In the genomic region with DNA sequence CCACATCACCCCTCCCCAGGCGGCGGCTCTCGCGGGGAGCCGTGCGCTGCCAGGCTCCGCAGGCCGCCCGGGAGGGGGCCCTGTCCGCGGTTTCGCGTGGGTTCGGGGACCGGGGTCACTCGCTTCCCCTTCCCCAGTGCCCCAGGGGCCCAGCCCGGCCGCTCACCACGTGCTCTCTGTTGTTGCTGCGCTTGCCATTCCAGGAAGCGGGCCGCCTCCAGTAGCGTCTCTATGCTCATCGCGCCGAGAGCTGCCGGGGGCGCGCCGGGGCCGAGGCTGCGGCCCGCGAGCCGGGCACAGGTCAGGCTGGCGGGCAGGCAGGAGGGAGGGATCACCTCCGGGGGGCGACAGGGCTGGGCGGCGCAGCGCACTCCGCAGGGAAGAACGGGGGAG, we compare ENCODE assay signal across 8 cellular contexts. TPM values are rescaled to one million over a fixed set of nuclear protein-coding genes. Genes with fewer than 3 reads are reported as not detected.
DNase-seq lines count a peak whose midpoint lies in the region; ATAC-seq and TF ChIP-seq lines count a peak whose summit lies in the region.

No MANE protein-coding gene starts in this region.

- TF ChIP-seq EP300 in gastroesophageal sphincter (IDR thresholded peaks at IDR 0.05): no peak

- peak; percentile 27 for DNase-seq in NCI-H510A (lab: John Stamatoyannopoulos, UW)
- no peak for DNase-seq in NCI-H510A treated with DMSO at 0.1 percent for 48 hours (lab: John Stamatoyannopoulos, UW)
- DNase-seq in activated effector memory CD4-positive, alpha-beta T cell treated with anti-CD3 and anti-CD28 coated beads, Interleukin-2, amount 50 U/mL, for 16 hours: peak; percentile 87
- no peak for DNase-seq in GM10248 (ENCODE audit: extremely low spot score)

- H3K4me3 ChIP-seq in gastroesophageal sphincter (peak overlapping the region; percentile 89 to 100), parathyroid adenoma (ENCODE audit: low read depth, low read length) (peak overlapping the region; percentile 94)

- POLR2A ChIA-PET in GM10248 (lab: Yijun Ruan, JAX): no interaction called here

- ATAC-seq in gastroesophageal sphincter: no peak
- ATAC-seq in GM19351 (IDR thresholded peaks at IDR 0.05; ENCODE audit: unreplicated experiment): no peak

- TF ChIP-seq CTCF in gastroesophageal sphincter (IDR thresholded peaks at IDR 0.05) (peak in 1 of 4 experiments; percentile 8), parathyroid adenoma (IDR thresholded peaks at IDR 0.05) (no peak), GM10248 (IDR thresholded peaks at IDR 0.05; ENCODE audit: control extremely low read depth, extremely low read depth, low read depth, missing control alignments) (no peak)

- H3K27ac ChIP-seq in gastroesophageal sphincter (peak overlapping the region; percentile 97 to 100 (median 100)), parathyroid adenoma (peak overlapping the region; percentile 96)

- peak overlapping the region; percentile 97 for H3K9ac ChIP-seq in parathyroid adenoma

- H2AFZ ChIP-seq in parathyroid adenoma: peak overlapping the region; percentile 86

- no peak for TF ChIP-seq POLR2A in gastroesophageal sphincter (IDR thresholded peaks at IDR 0.05)

- H3K79me2 ChIP-seq in parathyroid adenoma: peaks cover 3% of the 10 kb centered on the region

- peak overlapping the region; percentile 74 for H3K4me2 ChIP-seq in parathyroid adenoma (ENCODE audit: low read length)

- H3K4me1 ChIP-seq in gastroesophageal sphincter (peaks cover 0 to 74% (median 57%) of the 10 kb centered on the region in 3 donors), parathyroid adenoma (peaks cover 25% of the 10 kb centered on the region)

- no peaks in the 10 kb centered on the region for H3K36me3 ChIP-seq in gastroesophageal sphincter
- no peaks in the 10 kb centered on the region for H3K36me3 ChIP-seq in parathyroid adenoma (ENCODE audit: control insufficient read depth, insufficient read depth, low read length)

- WGBS in gastroesophageal sphincter (ENCODE audit: low coverage in 1 of 2), 2 donors: 3% methylated on average over 14 of the region's 43 CpGs; no CpG with 5 or more reads in 1 of the 2 donors

- no peaks in the 10 kb centered on the region for H3K9me3 ChIP-seq in gastroesophageal sphincter
- H3K9me3 ChIP-seq in parathyroid adenoma (ENCODE audit: control insufficient read depth, low read length): no peaks in the 10 kb centered on the region

- no peaks in the 10 kb centered on the region for H3K27me3 ChIP-seq in gastroesophageal sphincter
- H3K27me3 ChIP-seq in parathyroid adenoma (ENCODE audit: control insufficient read depth, insufficient read depth, low read length): no peaks in the 10 kb centered on the region

- CTCF ChIA-PET in GM10248 (lab: Yijun Ruan, JAX): interaction anchor here (6.9 to 11.6 kb wide), 2 partner anchors 16 to 18 kb away, joined by 37 to 75 read pairs; no protein-coding TSS in a partner anchor

TF ChIP-seq in PFSK-1, 5 proteins besides CTCF, POLR2A, EP300 and RAD21:
- TF ChIP-seq, protein P1, sequence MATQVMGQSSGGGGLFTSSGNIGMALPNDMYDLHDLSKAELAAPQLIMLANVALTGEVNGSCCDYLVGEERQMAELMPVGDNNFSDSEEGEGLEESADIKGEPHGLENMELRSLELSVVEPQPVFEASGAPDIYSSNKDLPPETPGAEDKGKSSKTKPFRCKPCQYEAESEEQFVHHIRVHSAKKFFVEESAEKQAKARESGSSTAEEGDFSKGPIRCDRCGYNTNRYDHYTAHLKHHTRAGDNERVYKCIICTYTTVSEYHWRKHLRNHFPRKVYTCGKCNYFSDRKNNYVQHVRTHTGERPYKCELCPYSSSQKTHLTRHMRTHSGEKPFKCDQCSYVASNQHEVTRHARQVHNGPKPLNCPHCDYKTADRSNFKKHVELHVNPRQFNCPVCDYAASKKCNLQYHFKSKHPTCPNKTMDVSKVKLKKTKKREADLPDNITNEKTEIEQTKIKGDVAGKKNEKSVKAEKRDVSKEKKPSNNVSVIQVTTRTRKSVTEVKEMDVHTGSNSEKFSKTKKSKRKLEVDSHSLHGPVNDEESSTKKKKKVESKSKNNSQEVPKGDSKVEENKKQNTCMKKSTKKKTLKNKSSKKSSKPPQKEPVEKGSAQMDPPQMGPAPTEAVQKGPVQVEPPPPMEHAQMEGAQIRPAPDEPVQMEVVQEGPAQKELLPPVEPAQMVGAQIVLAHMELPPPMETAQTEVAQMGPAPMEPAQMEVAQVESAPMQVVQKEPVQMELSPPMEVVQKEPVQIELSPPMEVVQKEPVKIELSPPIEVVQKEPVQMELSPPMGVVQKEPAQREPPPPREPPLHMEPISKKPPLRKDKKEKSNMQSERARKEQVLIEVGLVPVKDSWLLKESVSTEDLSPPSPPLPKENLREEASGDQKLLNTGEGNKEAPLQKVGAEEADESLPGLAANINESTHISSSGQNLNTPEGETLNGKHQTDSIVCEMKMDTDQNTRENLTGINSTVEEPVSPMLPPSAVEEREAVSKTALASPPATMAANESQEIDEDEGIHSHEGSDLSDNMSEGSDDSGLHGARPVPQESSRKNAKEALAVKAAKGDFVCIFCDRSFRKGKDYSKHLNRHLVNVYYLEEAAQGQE (IDR thresholded peaks at IDR 0.05; ENCODE audit: insufficient read depth in 1 of 2, low read depth in 2 of 2, low read length in 2 of 2): no peak
- TF ChIP-seq SIN3A (IDR thresholded peaks at IDR 0.05; ENCODE audit: borderline replicate concordance, insufficient read depth, low read length) (peak; percentile 93; the same call in 1 of the 2 replicates), TAF1 (IDR thresholded peaks at IDR 0.05; ENCODE audit: borderline replicate concordance, insufficient read depth, low read length) (no peak), FOXP2 (optimal IDR thresholded peaks at IDR 0.05; ENCODE audit: borderline replicate concordance, extremely low read depth, extremely low read length, insufficient read depth) (no peak), POLR2AphosphoS5 (IDR thresholded peaks at IDR 0.05; ENCODE audit: low read depth, low read length) (no peak)

RNA-seq across cellular contexts. Expression of gene MNT, which starts 0.4 kb away (rescaled TPM):
- 34.8 TPM for polyA plus RNA-seq in PFSK-1 (2012; ENCODE audit: insufficient read length, low read depth)
- 10 to 100 TPM; 11.8 to 12.7 (median 12.3) TPM for total RNA-seq in gastroesophageal sphincter

Comparison
In these comparisons a context has a peak if more than half of its experiments do, and no peak if none do; other contexts are left out.
1. DNase-seq: peak in NCI-H510A (single experiment) and activated effector memory CD4-positive, alpha-beta T cell treated with anti-CD3 and anti-CD28 coated beads, Interleukin-2, amount 50 U/mL, for 16 hours (single experiment); none in NCI-H510A treated with DMSO at 0.1 percent for 48 hours (single experiment) and GM10248 (single experiment).